1 cellular context compared by ENCODE assay signal in the genomic region with DNA sequence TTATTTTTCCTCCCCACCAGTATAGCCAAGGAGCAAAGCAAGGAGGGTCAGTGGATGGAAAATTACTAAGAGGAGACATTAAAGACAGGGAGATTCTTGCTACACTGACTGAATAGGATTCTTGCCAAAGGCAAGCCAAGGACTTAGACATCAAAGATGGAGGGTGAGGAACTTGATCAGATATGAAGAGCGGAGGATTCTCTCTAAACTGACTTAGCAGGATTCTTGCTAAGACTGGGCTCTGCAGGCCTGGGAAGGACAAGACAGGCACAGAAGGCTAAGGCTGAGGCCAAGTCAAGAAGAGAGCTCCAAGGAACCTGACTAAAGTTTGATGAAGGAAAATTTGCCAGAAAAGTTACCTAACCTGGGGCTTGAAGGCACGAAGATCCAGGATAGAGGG.
TF ChIP-seq lines count a peak whose summit lies in the region.

No MANE protein-coding gene starts in this region.

TF ChIP-seq in GM23338, 12 proteins besides CTCF, POLR2A, EP300 and RAD21 (continued from another document):
- TF ChIP-seq, protein P1, sequence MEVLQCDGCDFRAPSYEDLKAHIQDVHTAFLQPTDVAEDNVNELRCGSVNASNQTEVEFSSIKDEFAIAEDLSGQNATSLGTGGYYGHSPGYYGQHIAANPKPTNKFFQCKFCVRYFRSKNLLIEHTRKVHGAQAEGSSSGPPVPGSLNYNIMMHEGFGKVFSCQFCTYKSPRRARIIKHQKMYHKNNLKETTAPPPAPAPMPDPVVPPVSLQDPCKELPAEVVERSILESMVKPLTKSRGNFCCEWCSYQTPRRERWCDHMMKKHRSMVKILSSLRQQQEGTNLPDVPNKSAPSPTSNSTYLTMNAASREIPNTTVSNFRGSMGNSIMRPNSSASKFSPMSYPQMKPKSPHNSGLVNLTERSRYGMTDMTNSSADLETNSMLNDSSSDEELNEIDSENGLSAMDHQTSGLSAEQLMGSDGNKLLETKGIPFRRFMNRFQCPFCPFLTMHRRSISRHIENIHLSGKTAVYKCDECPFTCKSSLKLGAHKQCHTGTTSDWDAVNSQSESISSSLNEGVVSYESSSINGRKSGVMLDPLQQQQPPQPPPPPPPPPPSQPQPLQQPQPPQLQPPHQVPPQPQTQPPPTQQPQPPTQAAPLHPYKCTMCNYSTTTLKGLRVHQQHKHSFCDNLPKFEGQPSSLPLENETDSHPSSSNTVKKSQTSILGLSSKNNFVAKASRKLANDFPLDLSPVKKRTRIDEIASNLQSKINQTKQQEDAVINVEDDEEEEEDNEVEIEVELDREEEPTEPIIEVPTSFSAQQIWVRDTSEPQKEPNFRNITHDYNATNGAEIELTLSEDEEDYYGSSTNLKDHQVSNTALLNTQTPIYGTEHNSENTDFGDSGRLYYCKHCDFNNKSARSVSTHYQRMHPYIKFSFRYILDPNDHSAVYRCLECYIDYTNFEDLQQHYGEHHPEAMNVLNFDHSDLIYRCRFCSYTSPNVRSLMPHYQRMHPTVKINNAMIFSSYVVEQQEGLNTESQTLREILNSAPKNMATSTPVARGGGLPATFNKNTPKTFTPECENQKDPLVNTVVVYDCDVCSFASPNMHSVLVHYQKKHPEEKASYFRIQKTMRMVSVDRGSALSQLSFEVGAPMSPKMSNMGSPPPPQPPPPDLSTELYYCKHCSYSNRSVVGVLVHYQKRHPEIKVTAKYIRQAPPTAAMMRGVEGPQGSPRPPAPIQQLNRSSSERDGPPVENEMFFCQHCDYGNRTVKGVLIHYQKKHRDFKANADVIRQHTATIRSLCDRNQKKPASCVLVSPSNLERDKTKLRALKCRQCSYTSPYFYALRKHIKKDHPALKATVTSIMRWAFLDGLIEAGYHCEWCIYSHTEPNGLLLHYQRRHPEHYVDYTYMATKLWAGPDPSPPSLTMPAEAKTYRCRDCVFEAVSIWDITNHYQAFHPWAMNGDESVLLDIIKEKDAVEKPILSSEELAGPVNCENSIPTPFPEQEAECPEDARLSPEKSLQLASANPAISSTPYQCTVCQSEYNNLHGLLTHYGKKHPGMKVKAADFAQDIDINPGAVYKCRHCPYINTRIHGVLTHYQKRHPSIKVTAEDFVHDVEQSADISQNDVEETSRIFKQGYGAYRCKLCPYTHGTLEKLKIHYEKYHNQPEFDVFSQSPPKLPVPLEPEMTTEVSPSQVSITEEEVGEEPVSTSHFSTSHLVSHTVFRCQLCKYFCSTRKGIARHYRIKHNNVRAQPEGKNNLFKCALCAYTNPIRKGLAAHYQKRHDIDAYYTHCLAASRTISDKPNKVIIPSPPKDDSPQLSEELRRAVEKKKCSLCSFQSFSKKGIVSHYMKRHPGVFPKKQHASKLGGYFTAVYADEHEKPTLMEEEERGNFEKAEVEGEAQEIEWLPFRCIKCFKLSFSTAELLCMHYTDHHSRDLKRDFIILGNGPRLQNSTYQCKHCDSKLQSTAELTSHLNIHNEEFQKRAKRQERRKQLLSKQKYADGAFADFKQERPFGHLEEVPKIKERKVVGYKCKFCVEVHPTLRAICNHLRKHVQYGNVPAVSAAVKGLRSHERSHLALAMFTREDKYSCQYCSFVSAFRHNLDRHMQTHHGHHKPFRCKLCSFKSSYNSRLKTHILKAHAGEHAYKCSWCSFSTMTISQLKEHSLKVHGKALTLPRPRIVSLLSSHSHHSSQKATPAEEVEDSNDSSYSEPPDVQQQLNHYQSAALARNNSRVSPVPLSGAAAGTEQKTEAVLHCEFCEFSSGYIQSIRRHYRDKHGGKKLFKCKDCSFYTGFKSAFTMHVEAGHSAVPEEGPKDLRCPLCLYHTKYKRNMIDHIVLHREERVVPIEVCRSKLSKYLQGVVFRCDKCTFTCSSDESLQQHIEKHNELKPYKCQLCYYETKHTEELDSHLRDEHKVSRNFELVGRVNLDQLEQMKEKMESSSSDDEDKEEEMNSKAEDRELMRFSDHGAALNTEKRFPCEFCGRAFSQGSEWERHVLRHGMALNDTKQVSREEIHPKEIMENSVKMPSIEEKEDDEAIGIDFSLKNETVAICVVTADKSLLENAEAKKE (CRISPR knock-in tag; IDR thresholded peaks at IDR 0.05) = no peak
- TF ChIP-seq POLR2AphosphoS5 (IDR thresholded peaks at IDR 0.05; ENCODE audit: low read depth) (no peak), EZH2 (IDR thresholded peaks at IDR 0.05; ENCODE audit: low read depth, unreplicated experiment) (no peak)
- TF ChIP-seq, protein P2, sequence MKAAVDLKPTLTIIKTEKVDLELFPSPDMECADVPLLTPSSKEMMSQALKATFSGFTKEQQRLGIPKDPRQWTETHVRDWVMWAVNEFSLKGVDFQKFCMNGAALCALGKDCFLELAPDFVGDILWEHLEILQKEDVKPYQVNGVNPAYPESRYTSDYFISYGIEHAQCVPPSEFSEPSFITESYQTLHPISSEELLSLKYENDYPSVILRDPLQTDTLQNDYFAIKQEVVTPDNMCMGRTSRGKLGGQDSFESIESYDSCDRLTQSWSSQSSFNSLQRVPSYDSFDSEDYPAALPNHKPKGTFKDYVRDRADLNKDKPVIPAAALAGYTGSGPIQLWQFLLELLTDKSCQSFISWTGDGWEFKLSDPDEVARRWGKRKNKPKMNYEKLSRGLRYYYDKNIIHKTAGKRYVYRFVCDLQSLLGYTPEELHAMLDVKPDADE (IDR thresholded peaks at IDR 0.05) = no peak
